Comparison of ENCODE assay signal across 2 cellular contexts in genomic region chrX:54489819-54490218, GRCh38.
TF ChIP-seq lines count a peak whose summit lies in the region.

No MANE protein-coding gene starts in this region.

TF ChIP-seq in HEK293, 187 proteins besides CTCF, POLR2A, EP300 and RAD21:
- TF ChIP-seq ZNF146 (tag by site-specific recombination; IDR thresholded peaks at IDR 0.05) (peak; percentile 92), ZNF580 (tag by site-specific recombination; IDR thresholded peaks at IDR 0.05) (peak; percentile 51; the same call in 1 of the 2 replicates), ZNF280D (tag by site-specific recombination; IDR thresholded peaks at IDR 0.05) (0 out of 2 replicates have a peak, but pooled peaks have one; percentile 41)

TF ChIP-seq in K562, 482 proteins besides CTCF, POLR2A, EP300 and RAD21:
- peak; percentile 59 for TF ChIP-seq ZNF146 (CRISPR knock-in tag; IDR thresholded peaks at IDR 0.05; ENCODE audit: unreplicated experiment)
TF ChIP-seq in K562: peak in this region for 1; not testable (repeated sequence) for 481.
